ENCODE assay signal across 28 cellular contexts in the genomic region with DNA sequence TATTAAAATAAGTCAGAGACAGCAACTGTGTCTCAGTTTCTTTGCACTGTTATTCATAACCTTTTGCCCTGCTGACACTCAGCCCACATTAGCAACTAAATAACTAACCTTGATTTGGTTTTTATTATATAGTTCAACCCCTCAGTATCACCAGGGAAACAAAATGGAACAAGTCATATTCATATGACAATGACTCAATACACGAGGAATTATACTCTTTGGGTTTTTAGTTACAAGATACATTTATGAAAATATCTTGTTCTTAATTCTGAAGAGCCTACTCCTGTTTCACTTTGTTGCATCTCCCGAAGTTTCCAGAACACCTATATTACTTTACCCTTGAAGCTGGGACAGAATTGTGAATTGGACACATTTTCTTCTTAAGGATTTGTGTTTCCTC.
DNase-seq lines count a peak whose midpoint lies in the region; ATAC-seq, FAIRE-seq and TF ChIP-seq lines count a peak whose summit lies in the region.
"Had no signal": no experiment of that assay in that cellular context is flagged by ENCODE, and none has a peak within 500 bp of the region (broad histone marks: within the 10 kb centered on the region; RNA-seq: fewer than 3 reads in every experiment).

No MANE protein-coding gene starts in this region.

- H2AFZ ChIP-seq in SK-N-SH (ENCODE audit: low read depth) = no peak overlapping the region
- no peak overlapping the region for H2AFZ ChIP-seq in mesenchymal stem cell (ENCODE audit: low read depth, low read length)
- H2AFZ ChIP-seq: neural progenitor cell had no signal

- H2BK15ac ChIP-seq in mesenchymal stem cell (ENCODE audit: low read depth, poor library complexity, severe bottlenecking) = no peak overlapping the region

- H3K4me3 ChIP-seq in A549 (no peak overlapping the region), SK-N-SH (ENCODE audit: low read depth in 2 of 2, low read length in 1 of 2) (no peak overlapping the region), epithelial cell of esophagus (ENCODE audit: low read length) (no peak overlapping the region), mesenchymal stem cell (ENCODE audit: insufficient read depth in 1 of 2, low read depth in 1 of 2, low read length in 2 of 2) (no peak overlapping the region)
- H3K4me3 ChIP-seq: neural progenitor cell, Peyer's patch, right lobe of liver, SJSA1 had no signal

- no peaks in the 10 kb centered on the region for H3K27me3 Mint-ChIP-seq in activated CD4-positive, alpha-beta memory T cell treated with anti-CD3 and anti-CD28 coated beads for 36 hours
- H3K27me3 Mint-ChIP-seq: activated CD8-positive, alpha-beta T cell treated with anti-CD3 and anti-CD28 coated beads for 36 hours; activated naive CD8-positive, alpha-beta T cell; CD4-positive, CD25-positive, alpha-beta regulatory T cell; stimulated activated naive B cell treated with anti-CD40 and anti-IgM and Interleukin-4, amounts not matched to agents 10 μg/mL and 1 μg/mL and 100 μg/mL, for 72 hours had no signal

- no peak for TF ChIP-seq POLR2A in A549 (IDR thresholded peaks at IDR 0.05; ENCODE audit: low read length)

- no peak overlapping the region for H2BK120ac ChIP-seq in mesenchymal stem cell (ENCODE audit: low read depth, low read length)

- H3K14ac ChIP-seq in mesenchymal stem cell (ENCODE audit: low read length in 2 of 2) = no peak overlapping the region

- no peak overlapping the region for H4K8ac ChIP-seq in mesenchymal stem cell (ENCODE audit: low read length)

- WGBS in A549 (ENCODE audit: missing lambda C conversion rate) = 25% methylated on average over 2 of the region's 2 CpGs
- WGBS in SK-N-SH (ENCODE audit: low lambda C conversion rate) = 56% methylated on average over 2 of the region's 2 CpGs
- no CpG with 5 or more reads among the region's 2 CpGs for WGBS in mesenchymal stem cell

- TF ChIP-seq CTCF in A549 (IDR thresholded peaks at IDR 0.05) = no peak
- no peak for TF ChIP-seq CTCF in SK-N-SH (IDR thresholded peaks at IDR 0.05)
- no peak for TF ChIP-seq CTCF in epithelial cell of esophagus (IDR thresholded peaks at IDR 0.05; ENCODE audit: insufficient read depth, low read depth, low read length, missing control alignments)

- H2BK5ac ChIP-seq in mesenchymal stem cell (ENCODE audit: low read depth, low read length, poor library complexity, severe bottlenecking) = no peak overlapping the region

- DNase-seq in A549 (ENCODE audit: low read depth in 1 of 2, low spot score in 1 of 2) = no peak
- DNase-seq in SK-N-SH = no peak
- peak; percentile 7 for DNase-seq in epithelial cell of esophagus (ENCODE audit: low read depth)
- no peak for DNase-seq in mesenchymal stem cell
- no peak for DNase-seq in activated CD4-positive, alpha-beta memory T cell treated with anti-CD3 and anti-CD28 coated beads for 36 hours
- DNase-seq in activated naive CD4-positive, alpha-beta T cell (lab: John Stamatoyannopoulos, UW) = no peak
- DNase-seq: activated CD8-positive, alpha-beta T cell treated with anti-CD3 and anti-CD28 coated beads for 36 hours; CD4-positive, CD25-positive, alpha-beta regulatory T cell; H7; left cardiac atrium; NCI-H1105 treated with DMSO at 0.1 percent for 48 hours; NCI-H2029; NCI-H526; Peyer's patch; posterior cingulate gyrus; right lobe of liver; stimulated activated CD4-positive, alpha-beta T cell treated with anti-CD3 and anti-CD28 coated beads, Interleukin-15, amount 100 ng/mL, for 24 hours; stimulated activated naive B cell treated with anti-CD40 and anti-IgM and Interleukin-4, amounts not matched to agents 10 μg/mL and 1 μg/mL and 100 μg/mL, for 72 hours had no signal

- H3F3A ChIP-seq in SK-N-SH (replicated peaks; ENCODE audit: insufficient read depth) = peaks cover 8% of the 10 kb centered on the region

- no peaks in the 10 kb centered on the region for H3K9me3 ChIP-seq in A549
- H3K9me3 ChIP-seq in SK-N-SH = no peaks in the 10 kb centered on the region
- no peaks in the 10 kb centered on the region for H3K9me3 ChIP-seq in mesenchymal stem cell (ENCODE audit: control insufficient read depth, low read length)
- H3K9me3 ChIP-seq: Peyer's patch, right lobe of liver, SJSA1 had no signal

- TF ChIP-seq RAD21 in A549 (conservative IDR thresholded peaks at IDR 0.05 in 1 of 2, IDR thresholded peaks at IDR 0.05 in 1 of 2) = no peak
- TF ChIP-seq RAD21 in SK-N-SH (IDR thresholded peaks at IDR 0.05; ENCODE audit: low read length) = no peak

- CTCF ChIA-PET in A549 (lab: Yijun Ruan, JAX) = no interaction called here
- CTCF ChIA-PET in SK-N-SH (lab: Yijun Ruan, JAX) = no interaction called here
- CTCF ChIA-PET in activated CD4-positive, alpha-beta memory T cell treated with anti-CD3 and anti-CD28 coated beads for 36 hours (lab: Charles Lee) = no interaction called here

- no peak overlapping the region for H3K23ac ChIP-seq in mesenchymal stem cell (ENCODE audit: low read length in 2 of 2)

- H3K4me1 Mint-ChIP-seq in activated CD4-positive, alpha-beta memory T cell treated with anti-CD3 and anti-CD28 coated beads for 36 hours (ENCODE audit: low read depth) = no peaks in the 10 kb centered on the region
- H3K4me1 Mint-ChIP-seq: CD4-positive, CD25-positive, alpha-beta regulatory T cell; neural progenitor cell; stimulated activated naive B cell treated with anti-CD40 and anti-IgM and Interleukin-4, amounts not matched to agents 10 μg/mL and 1 μg/mL and 100 μg/mL, for 72 hours had no signal

- no peak overlapping the region for H3K27ac Mint-ChIP-seq in activated CD4-positive, alpha-beta memory T cell treated with anti-CD3 and anti-CD28 coated beads for 36 hours
- H3K27ac Mint-ChIP-seq: activated CD8-positive, alpha-beta T cell treated with anti-CD3 and anti-CD28 coated beads for 36 hours; activated naive CD8-positive, alpha-beta T cell; CD4-positive, CD25-positive, alpha-beta regulatory T cell; neural progenitor cell; stimulated activated naive B cell treated with anti-CD40 and anti-IgM and Interleukin-4, amounts not matched to agents 10 μg/mL and 1 μg/mL and 100 μg/mL, for 72 hours had no signal

- no peak overlapping the region for H3K18ac ChIP-seq in mesenchymal stem cell (ENCODE audit: low read depth in 1 of 2, low read length in 2 of 2)

- TF ChIP-seq EP300 in A549 (IDR thresholded peaks at IDR 0.05) (no peak), SK-N-SH (IDR thresholded peaks at IDR 0.05; ENCODE audit: borderline replicate concordance in 1 of 2, low read depth in 1 of 2, low read length in 1 of 2) (no peak)

- H3K79me1 ChIP-seq in mesenchymal stem cell (replicated peaks; ENCODE audit: low read length, poor library complexity, severe bottlenecking) = no peaks in the 10 kb centered on the region

- no peak for ATAC-seq in A549
- ATAC-seq in HG03457 (IDR thresholded peaks at IDR 0.05; ENCODE audit: unreplicated experiment) = no peak
- ATAC-seq in HG03025 (IDR thresholded peaks at IDR 0.05; ENCODE audit: low FRiP score, unreplicated experiment) = no peak
- ATAC-seq: activated CD4-positive, CD25-positive, alpha-beta regulatory T cell treated with anti-CD3 and anti-CD28 coated beads, Interleukin-2, amount 50 U/mL, for 24 hours; activated CD8-positive, alpha-beta T cell treated with anti-CD3 and anti-CD28 coated beads for 36 hours; foreskin keratinocyte; left cardiac atrium; right lobe of liver; stimulated activated naive B cell treated with anti-CD40 and anti-IgM and Interleukin-4, amounts not matched to agents 10 μg/mL and 1 μg/mL and 100 μg/mL, for 72 hours had no signal

- H3K79me2 ChIP-seq in SK-N-SH (ENCODE audit: insufficient read depth) = no peaks in the 10 kb centered on the region

- H3K9ac ChIP-seq in SK-N-SH (no peak overlapping the region; the same call in 1 of the 2 replicates), mesenchymal stem cell (ENCODE audit: low read length) (peak overlapping the region; percentile 82)
- H3K9ac ChIP-seq: neural progenitor cell had no signal

- no peaks in the 10 kb centered on the region for H4K20me1 ChIP-seq in SK-N-SH (ENCODE audit: insufficient read depth)

- no peak overlapping the region for H2AK5ac ChIP-seq in mesenchymal stem cell (ENCODE audit: low read length, severe bottlenecking)

- no peak overlapping the region for H3K4me3 Mint-ChIP-seq in activated CD4-positive, alpha-beta memory T cell treated with anti-CD3 and anti-CD28 coated beads for 36 hours
- H3K4me3 Mint-ChIP-seq: activated CD8-positive, alpha-beta T cell treated with anti-CD3 and anti-CD28 coated beads for 36 hours; activated naive CD8-positive, alpha-beta T cell; CD4-positive, CD25-positive, alpha-beta regulatory T cell; neural progenitor cell; stimulated activated naive B cell treated with anti-CD40 and anti-IgM and Interleukin-4, amounts not matched to agents 10 μg/mL and 1 μg/mL and 100 μg/mL, for 72 hours had no signal

- no peaks in the 10 kb centered on the region for H3K9me3 Mint-ChIP-seq in activated CD4-positive, alpha-beta memory T cell treated with anti-CD3 and anti-CD28 coated beads for 36 hours
- H3K9me3 Mint-ChIP-seq: neural progenitor cell; stimulated activated naive B cell treated with anti-CD40 and anti-IgM and Interleukin-4, amounts not matched to agents 10 μg/mL and 1 μg/mL and 100 μg/mL, for 72 hours had no signal

- FAIRE-seq in A549 (lab: Jason Lieb, UNC) = no peak
- FAIRE-seq: endothelial cell of umbilical vein, TTC549 had no signal

- H3K27ac ChIP-seq in A549 (no peak overlapping the region), SK-N-SH (ENCODE audit: low read depth in 2 of 2, low read length in 1 of 2) (peak overlapping the region in 1 of 2 experiments; percentile 64; a peak in 2 of 4 replicates), mesenchymal stem cell (ENCODE audit: low read length, poor library complexity, severe bottlenecking) (peak overlapping the region; percentile 19)
- H3K27ac ChIP-seq: 22Rv1, foreskin keratinocyte, neural progenitor cell, Peyer's patch, right lobe of liver, SJSA1 had no signal

- H3K4ac ChIP-seq in mesenchymal stem cell (ENCODE audit: low read depth in 1 of 2, low read length in 2 of 2) = no peak overlapping the region

- intact Hi-C loops in activated CD4-positive, alpha-beta memory T cell treated with anti-CD3 and anti-CD28 coated beads for 36 hours (cut with micrococcal nuclease) = no loop called here

- H3K4me2 ChIP-seq in A549 (peak overlapping the region; percentile 22; the same call in 1 of the 3 replicates), SK-N-SH (0 out of 2 replicates have a peak overlapping the region, but pooled peaks have one; percentile 22), mesenchymal stem cell (ENCODE audit: low read length, poor library complexity, severe bottlenecking) (no peak overlapping the region)
- H3K4me2 ChIP-seq: neural progenitor cell had no signal

- no peaks in the 10 kb centered on the region for H3K36me3 ChIP-seq in SK-N-SH (replicated peaks in 1 of 2; ENCODE audit: control insufficient read depth in 1 of 2, insufficient read depth in 2 of 2, low read length in 1 of 2)
- no peaks in the 10 kb centered on the region for H3K36me3 ChIP-seq in mesenchymal stem cell (ENCODE audit: control insufficient read depth in 1 of 2, insufficient read depth in 2 of 2, low read depth in 1 of 2, low read length in 2 of 2)
- H3K36me3 ChIP-seq: neural progenitor cell, Peyer's patch, right lobe of liver, SJSA1 had no signal

- H3K4me1 ChIP-seq in A549 = peaks cover 14% of the 10 kb centered on the region; the same call in 2 of the 3 replicates
- H3K4me1 ChIP-seq in SK-N-SH (ENCODE audit: control insufficient read depth in 1 of 2, insufficient read depth in 2 of 2, low read depth in 1 of 2, low read length in 1 of 2) = peaks cover 0 to 10% of the 10 kb centered on the region in 2 experiments; a peak in 1 of 4 replicates
- no peaks in the 10 kb centered on the region for H3K4me1 ChIP-seq in mesenchymal stem cell (ENCODE audit: control insufficient read depth, insufficient read depth, low read depth, low read length)
- H3K4me1 ChIP-seq: foreskin keratinocyte, neural progenitor cell, Peyer's patch, right lobe of liver, SJSA1 had no signal

- no peak overlapping the region for H2BK12ac ChIP-seq in mesenchymal stem cell (ENCODE audit: low read length in 2 of 2)

- no peaks in the 10 kb centered on the region for H3K27me3 ChIP-seq in SK-N-SH (ENCODE audit: insufficient read depth)
- no peaks in the 10 kb centered on the region for H3K27me3 ChIP-seq in mesenchymal stem cell (ENCODE audit: control insufficient read depth in 1 of 2, insufficient read depth in 1 of 2, low read length in 2 of 2)
- H3K27me3 ChIP-seq: foreskin keratinocyte, neural progenitor cell, Peyer's patch, right lobe of liver, SJSA1 had no signal

- POLR2A ChIA-PET in A549 (lab: Yijun Ruan, JAX) = no interaction called here
- POLR2A ChIA-PET in SK-N-SH (lab: Yijun Ruan, JAX) = no interaction called here
- POLR2A ChIA-PET in activated CD4-positive, alpha-beta memory T cell treated with anti-CD3 and anti-CD28 coated beads for 36 hours (lab: Charles Lee) = no interaction called here

- H3K9me2 ChIP-seq in SK-N-SH = no peaks in the 10 kb centered on the region

- H3K36me3 Mint-ChIP-seq in activated CD4-positive, alpha-beta memory T cell treated with anti-CD3 and anti-CD28 coated beads for 36 hours = no peaks in the 10 kb centered on the region
- H3K36me3 Mint-ChIP-seq: activated naive CD8-positive, alpha-beta T cell; CD4-positive, CD25-positive, alpha-beta regulatory T cell; neural progenitor cell; stimulated activated naive B cell treated with anti-CD40 and anti-IgM and Interleukin-4, amounts not matched to agents 10 μg/mL and 1 μg/mL and 100 μg/mL, for 72 hours had no signal

- H4K91ac ChIP-seq in mesenchymal stem cell (ENCODE audit: low read length) = no peak overlapping the region
